In the genomic region with DNA sequence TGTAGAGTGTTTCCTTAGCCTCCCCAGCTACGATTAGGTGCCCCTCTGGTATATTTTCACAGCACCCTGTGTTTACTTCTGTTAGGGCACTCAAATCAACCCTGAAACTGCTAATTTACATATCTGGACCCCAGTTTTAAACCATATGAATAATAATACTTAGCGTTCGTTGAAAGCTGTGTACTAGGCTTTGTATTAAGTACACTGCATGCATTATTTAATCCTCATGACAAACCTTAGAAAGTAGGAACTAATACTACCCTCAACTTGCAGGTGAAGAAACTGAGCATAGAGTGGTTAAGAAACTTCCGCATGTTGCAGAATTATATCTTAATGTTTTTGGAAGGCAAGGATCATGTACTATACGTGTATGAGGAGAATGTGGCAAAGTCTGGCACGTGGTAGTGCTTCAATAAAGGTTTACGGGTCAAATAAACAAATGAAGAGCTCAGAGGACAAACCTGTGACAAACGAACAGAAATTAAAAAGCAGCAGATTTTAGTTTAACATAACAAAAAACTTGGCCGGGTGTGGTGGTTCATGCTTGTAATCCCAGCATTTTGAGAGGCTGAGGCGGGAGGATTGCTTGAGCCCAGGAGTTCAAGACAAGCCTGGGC, we compare ENCODE assay signal across 1 cellular context.
TF ChIP-seq lines count a peak whose summit lies in the region.

No MANE protein-coding gene starts in this region.

TF ChIP-seq in GM23338, 12 proteins besides CTCF, POLR2A, EP300 and RAD21 (continued from another document):
- TF ChIP-seq ZNF114 (CRISPR knock-in tag; IDR thresholded peaks at IDR 0.05): no peak
- TF ChIP-seq STAT1 (IDR thresholded peaks at IDR 0.05; ENCODE audit: unreplicated experiment): no peak
- TF ChIP-seq ZNF331 (CRISPR knock-in tag; IDR thresholded peaks at IDR 0.05; ENCODE audit: low read depth): no peak
